ENCODE assay signal across 19 cellular contexts in the genomic region with DNA sequence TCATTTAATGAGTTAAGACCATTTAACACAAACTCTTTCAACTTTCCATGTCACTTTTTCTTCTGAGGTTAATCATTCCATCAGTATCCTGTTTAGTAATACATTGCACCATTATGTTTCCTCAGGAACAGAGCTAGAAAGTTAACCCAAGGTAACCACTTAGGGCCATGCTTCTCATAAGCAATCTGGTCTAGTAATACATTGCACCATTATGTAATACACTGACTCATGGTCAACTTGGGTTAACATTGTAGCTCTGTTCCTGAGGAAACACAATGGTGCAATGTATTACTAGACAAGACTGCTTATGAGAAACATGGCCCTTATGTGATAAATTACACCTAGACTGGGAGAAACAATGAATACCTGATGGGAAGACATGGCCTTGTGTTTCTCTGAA. TPM values are rescaled to one million over a fixed set of nuclear protein-coding genes. Genes with fewer than 3 reads are reported as not detected.
DNase-seq lines count a peak whose midpoint lies in the region; ATAC-seq, FAIRE-seq and TF ChIP-seq lines count a peak whose summit lies in the region.
"Had no signal": no experiment of that assay in that cellular context is flagged by ENCODE, and none has a peak within 500 bp of the region (broad histone marks: within the 10 kb centered on the region; RNA-seq: fewer than 3 reads in every experiment).

No MANE protein-coding gene starts in this region.

- H2AK9ac ChIP-seq in IMR-90 (replicated peaks; ENCODE audit: low read depth, low read length, poor library complexity): no peak overlapping the region

- peaks cover 18% of the 10 kb centered on the region for H3K36me3 ChIP-seq in IMR-90 (ENCODE audit: control insufficient read depth, insufficient read depth, low read length)
- peaks cover 26% of the 10 kb centered on the region for H3K36me3 ChIP-seq in astrocyte (ENCODE audit: insufficient read depth, low read length)
- H3K36me3 ChIP-seq in kidney epithelial cell (ENCODE audit: control insufficient read depth, insufficient read depth, low read length): no peaks in the 10 kb centered on the region

- peaks cover 14 to 18% of the 10 kb centered on the region in 2 experiments for H3K79me1 ChIP-seq in IMR-90 (ENCODE audit: low read depth in 1 of 2, low read length in 2 of 2)

- H3K18ac ChIP-seq in IMR-90 (ENCODE audit: low read depth, low read length): no peak overlapping the region

- H3K4me1 Mint-ChIP-seq in astrocyte (ENCODE audit: low read depth, unreplicated experiment): peaks cover 8% of the 10 kb centered on the region

- H2BK5ac ChIP-seq in IMR-90 (ENCODE audit: low read depth, low read length, poor library complexity, severe bottlenecking): no peak overlapping the region

- no peak overlapping the region for H4K8ac ChIP-seq in IMR-90 (ENCODE audit: low read depth in 2 of 2, low read length in 2 of 2)

- no peak for TF ChIP-seq CTCF in AG10803 (conservative IDR thresholded peaks at IDR 0.05; ENCODE audit: low read length)
- TF ChIP-seq CTCF in IMR-90 (conservative IDR thresholded peaks at IDR 0.05; ENCODE audit: low read depth, low read length): no peak
- no peak for TF ChIP-seq CTCF in astrocyte (IDR thresholded peaks at IDR 0.05; ENCODE audit: insufficient read depth, low read depth, low read length)
- TF ChIP-seq CTCF in kidney epithelial cell (IDR thresholded peaks at IDR 0.05; ENCODE audit: insufficient read depth, low read length, poor library complexity, severe bottlenecking): no peak

- no peak overlapping the region for H2AK5ac ChIP-seq in IMR-90 (ENCODE audit: low read depth, low read length)

- H3K4me1 ChIP-seq in IMR-90 (ENCODE audit: control insufficient read depth, insufficient read depth, low read length): no peaks in the 10 kb centered on the region
- H3K4me1 ChIP-seq in astrocyte (ENCODE audit: insufficient read depth, low read length): no peaks in the 10 kb centered on the region
- H3K4me1 ChIP-seq: gastrocnemius medialis had no signal

- H3K23ac ChIP-seq in IMR-90 (ENCODE audit: low read depth, low read length): no peak overlapping the region

- H3K9ac ChIP-seq in IMR-90 (ENCODE audit: low read depth, low read length) (no peak overlapping the region), astrocyte (ENCODE audit: low read length) (no peak overlapping the region)
- H3K9ac ChIP-seq: KMS-11 had no signal

- H3K9me1 ChIP-seq in IMR-90 (ENCODE audit: insufficient read depth, low read length): no peaks in the 10 kb centered on the region

- no peak overlapping the region for H3K4ac ChIP-seq in IMR-90 (ENCODE audit: low read depth, low read length)

- no peak overlapping the region for H3K4me3 ChIP-seq in AG10803 (ENCODE audit: low read length)
- no peak overlapping the region for H3K4me3 ChIP-seq in IMR-90 (ENCODE audit: insufficient read depth, low read depth, low read length)
- no peak overlapping the region for H3K4me3 ChIP-seq in astrocyte (ENCODE audit: insufficient read depth, low read depth, low read length)
- no peak overlapping the region for H3K4me3 ChIP-seq in kidney epithelial cell (ENCODE audit: low read depth, low read length)
- H3K4me3 ChIP-seq: gastrocnemius medialis, tibial artery had no signal

- no peak overlapping the region for H3K27ac Mint-ChIP-seq in astrocyte (ENCODE audit: unreplicated experiment)
- H3K27ac Mint-ChIP-seq: activated CD4-positive, alpha-beta T cell treated with anti-CD3 and anti-CD28 coated beads for 36 hours; dendritic cell treated with granulocyte-macrophage colony-stimulating factor and Interleukin-4, amounts not matched to agents 40 ng/mL and 50 ng/mL, for 4 days; progenitor cell of endocrine pancreas had no signal

- BruUV-seq in IMR-90 (replicated peaks; lab: Mats Ljungman, UMichigan): no TSS peak

- no peak overlapping the region for H3K14ac ChIP-seq in IMR-90 (replicated peaks; ENCODE audit: low read depth, low read length)

- H2BK15ac ChIP-seq in IMR-90 (ENCODE audit: low read depth, low read length): no peak overlapping the region

- H3K9me3 Mint-ChIP-seq in astrocyte (ENCODE audit: unreplicated experiment): no peaks in the 10 kb centered on the region
- H3K9me3 Mint-ChIP-seq: dendritic cell treated with granulocyte-macrophage colony-stimulating factor and Interleukin-4, amounts not matched to agents 40 ng/mL and 50 ng/mL, for 4 days had no signal

- H3K79me2 ChIP-seq in astrocyte (ENCODE audit: insufficient read depth, low read length): peaks cover 9% of the 10 kb centered on the region

- no peak overlapping the region for H2BK120ac ChIP-seq in IMR-90 (ENCODE audit: low read depth, low read length)

- H3K36me3 Mint-ChIP-seq in astrocyte (ENCODE audit: low read depth, unreplicated experiment): peaks cover 21% of the 10 kb centered on the region

- H3K27me3 ChIP-seq in IMR-90 (ENCODE audit: control insufficient read depth, insufficient read depth, low read length): no peaks in the 10 kb centered on the region
- H3K27me3 ChIP-seq in astrocyte (ENCODE audit: insufficient read depth, low read length): no peaks in the 10 kb centered on the region
- no peaks in the 10 kb centered on the region for H3K27me3 ChIP-seq in kidney epithelial cell (ENCODE audit: control insufficient read depth, insufficient read depth, low read length)
- H3K27me3 ChIP-seq: gastrocnemius medialis, tibial artery had no signal

- ATAC-seq in IMR-90 (ENCODE audit: low read depth) (peak; percentile 59; the same call in 1 of the 2 replicates), left ventricle myocardium superior (no peak), HG03280 (IDR thresholded peaks at IDR 0.05; ENCODE audit: unreplicated experiment) (no peak)
- ATAC-seq: activated CD4-positive, alpha-beta T cell treated with anti-CD3 and anti-CD28 coated beads for 36 hours had no signal

- intact Hi-C loops in IMR-90 (cut with micrococcal nuclease) (no loop called here), left ventricle myocardium superior (cut with micrococcal nuclease) (no loop called here)

- peaks cover 9% of the 10 kb centered on the region; the same call in 1 of the 2 replicates for H4K20me1 ChIP-seq in IMR-90 (ENCODE audit: insufficient read depth, low read length)
- peaks cover 25% of the 10 kb centered on the region for H4K20me1 ChIP-seq in astrocyte (ENCODE audit: insufficient read depth, low read length)

- DNase-seq in AG10803 (ENCODE audit: low read depth) (peak; percentile 80), IMR-90 (peak; percentile 77), astrocyte (ENCODE audit: low read depth) (peak; percentile 16), kidney epithelial cell (ENCODE audit: low read depth) (peak; percentile 86), left ventricle myocardium superior (no peak), HuH-7.5 (ENCODE audit: low spot score) (no peak), medulla oblongata (ENCODE audit: extremely low spot score) (no peak)
- DNase-seq: activated CD4-positive, alpha-beta T cell treated with anti-CD3 and anti-CD28 coated beads for 36 hours; activated T-cell treated with anti-CD3 and anti-CD28 coated beads, Interleukin-2, amount 50 U/mL, for 1 hour; amniotic stem cell; gastrocnemius medialis; NCI-H2081; NK-92 treated with Interleukin-12 subunit alpha and Interleukin-12 subunit beta, amount 100 ng/mL, for 24 hours; T-helper 1 cell; tibial artery had no signal

- H2AFZ ChIP-seq in IMR-90 (replicated peaks; ENCODE audit: low read length, poor library complexity) (no peak overlapping the region), astrocyte (ENCODE audit: low read depth, low read length) (no peak overlapping the region)

- no peak overlapping the region for H4K5ac ChIP-seq in IMR-90 (ENCODE audit: low read depth, low read length)

- no peak for FAIRE-seq in astrocyte (lab: Jason Lieb, UNC)

- no peak for TF ChIP-seq POLR2A in IMR-90 (IDR thresholded peaks at IDR 0.05; ENCODE audit: low read depth, low read length)

- H3K9me3 ChIP-seq in IMR-90 (ENCODE audit: control insufficient read depth, insufficient read depth, low read length): no peaks in the 10 kb centered on the region
- H3K9me3 ChIP-seq in astrocyte (ENCODE audit: insufficient read depth, low read depth, low read length): peaks cover 4% of the 10 kb centered on the region
- H3K9me3 ChIP-seq: gastrocnemius medialis, tibial artery had no signal

- POLR2A ChIA-PET in IMR-90 (lab: Charles Lee; ENCODE audit: unreplicated experiment): no interaction called here

- H3K4me3 Mint-ChIP-seq in astrocyte (ENCODE audit: unreplicated experiment): no peak overlapping the region
- H3K4me3 Mint-ChIP-seq: activated CD4-positive, alpha-beta T cell treated with anti-CD3 and anti-CD28 coated beads for 36 hours; dendritic cell treated with granulocyte-macrophage colony-stimulating factor and Interleukin-4, amounts not matched to agents 40 ng/mL and 50 ng/mL, for 4 days had no signal

- CTCF ChIA-PET in IMR-90 (lab: Yijun Ruan, JAX): no interaction called here

- TF ChIP-seq RAD21 in IMR-90 (IDR thresholded peaks at IDR 0.05; ENCODE audit: low read length): no peak

- no peak overlapping the region for H2BK20ac ChIP-seq in IMR-90 (ENCODE audit: low read depth, low read length)

- H3K56ac ChIP-seq in IMR-90 (ENCODE audit: extremely low read depth, insufficient read depth, low read length): no peak overlapping the region

- in situ Hi-C loops in IMR-90 (cut with MboI; ENCODE audit: low sequenced_read_pairs): no loop called here

- H4K91ac ChIP-seq in IMR-90 (ENCODE audit: insufficient read depth, low read depth, low read length): no peak overlapping the region

- H3K4me2 ChIP-seq in IMR-90 (ENCODE audit: low read depth, low read length) (no peak overlapping the region), astrocyte (ENCODE audit: low read length) (no peak overlapping the region)
- H3K4me2 ChIP-seq: KMS-11 had no signal

- H3K27ac ChIP-seq in IMR-90 (ENCODE audit: insufficient read depth, low read length) (no peak overlapping the region), astrocyte (ENCODE audit: low read depth, low read length) (no peak overlapping the region)
- H3K27ac ChIP-seq: gastrocnemius medialis, KMS-11, tibial artery had no signal

- dilution Hi-C loops in IMR-90 (cut with HindIII; ENCODE audit: low sequenced_read_pairs, unreplicated experiment): no loop called here

- no peaks in the 10 kb centered on the region for H3K27me3 Mint-ChIP-seq in astrocyte (ENCODE audit: low read depth, unreplicated experiment)
- H3K27me3 Mint-ChIP-seq: activated CD4-positive, alpha-beta T cell treated with anti-CD3 and anti-CD28 coated beads for 36 hours; dendritic cell treated with granulocyte-macrophage colony-stimulating factor and Interleukin-4, amounts not matched to agents 40 ng/mL and 50 ng/mL, for 4 days; progenitor cell of endocrine pancreas had no signal

RNA-seq across cellular contexts. Expression of a gene that starts 21.7 kb away (rescaled TPM):
- total RNA-seq in IMR-90 (2012; rRNA removed) (64.2 and 189 TPM in 2 replicates), astrocyte (233 and 255 TPM in 2 replicates), kidney epithelial cell (107 and 141 TPM in 2 replicates), left ventricle myocardium superior (100.0 TPM)
- 128 and 150 TPM in 2 replicates for polyA plus RNA-seq in IMR-90 (2012; rRNA removed)
- polyA plus RNA-seq in IMR-90 (2012; cell fraction: cytosol; rRNA removed): 69.6 and 77.4 TPM in 2 replicates
- polyA plus RNA-seq in IMR-90 (2012; cell fraction: nucleus; rRNA removed; ENCODE audit: low replicate concordance): 10.6 and 38.1 TPM in 2 replicates

RNA-seq across cellular contexts. Expression of a gene that starts 22.1 kb away (rescaled TPM):
- total RNA-seq in IMR-90 (2012; rRNA removed) (137 and 168 TPM in 2 replicates), astrocyte (69.5 and 79.1 TPM in 2 replicates), kidney epithelial cell (82.8 and 86.3 TPM in 2 replicates), left ventricle myocardium superior (18.4 TPM)
- polyA plus RNA-seq in IMR-90 (2012; rRNA removed): 33.1 and 41.4 TPM in 2 replicates
- 19.5 and 28.5 TPM in 2 replicates for polyA plus RNA-seq in IMR-90 (2012; cell fraction: cytosol; rRNA removed)
- polyA plus RNA-seq in IMR-90 (2012; cell fraction: nucleus; rRNA removed; ENCODE audit: low replicate concordance): 16.3 and 29.5 TPM in 2 replicates

Comparison
In these comparisons a context has a peak if more than half of its experiments do, and no peak if none do; other contexts are left out.
1. DNase-seq: peak in AG10803 (single experiment), IMR-90 (single experiment), astrocyte (single experiment) and kidney epithelial cell (single experiment); none in left ventricle myocardium superior (single experiment), HuH-7.5 (single experiment) and medulla oblongata (single experiment).